Comparison of ENCODE assay signal across 11 cellular contexts in the genomic region with DNA sequence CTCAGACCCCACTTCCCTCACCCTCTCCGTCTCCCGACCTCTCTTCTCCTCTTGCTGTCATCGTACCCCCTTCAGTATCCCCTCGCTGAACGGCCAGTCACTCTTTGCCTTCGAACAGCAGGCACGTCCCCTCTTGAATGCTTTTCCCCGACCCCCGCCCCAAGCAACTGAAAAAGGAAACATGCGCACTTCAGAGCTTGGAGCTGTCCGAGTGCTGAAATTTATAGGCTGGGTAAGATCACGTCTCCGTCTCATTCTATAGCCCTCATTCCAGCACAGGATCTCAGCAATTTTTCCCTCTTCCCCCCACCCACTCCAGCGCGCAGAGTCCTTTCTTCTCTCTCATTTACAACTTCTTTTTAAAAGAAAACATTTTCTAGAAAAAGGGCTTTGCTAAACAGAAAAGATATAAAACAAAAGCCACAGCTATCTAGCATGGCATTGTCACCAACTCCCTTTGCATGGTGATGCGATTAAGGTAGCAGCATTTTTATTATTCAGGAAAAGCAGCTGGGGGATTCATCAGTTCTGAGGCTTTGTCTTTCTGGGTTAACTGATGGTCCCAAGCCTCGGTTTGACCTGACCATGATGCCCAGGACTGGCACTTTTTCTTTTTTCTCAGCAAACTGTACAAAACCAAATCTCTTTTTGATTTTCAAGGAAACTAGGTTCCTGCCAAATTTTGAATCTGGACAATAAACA. TPM values are rescaled to one million over a fixed set of nuclear protein-coding genes. Genes with fewer than 3 reads are reported as not detected.
A peak's percentile ranks its signal among the peaks of the same experiment; 100 is the strongest.
DNase-seq lines count a peak whose midpoint lies in the region; ATAC-seq and TF ChIP-seq lines count a peak whose summit lies in the region.
"Had no signal": no experiment of that assay in that cellular context is flagged by ENCODE, and none has a peak within 500 bp of the region (broad histone marks: within the 10 kb centered on the region; RNA-seq: fewer than 3 reads in every experiment).

TSS of gene GLRA2 (plus strand) at position 249 of the 702 bp plus-strand sequence. CDS start 522 bp downstream, outside the sequence.

- no peaks in the 10 kb centered on the region for H3K36me3 Mint-ChIP-seq in activated T-cell treated with anti-CD3 and anti-CD28 coated beads, Interleukin-2, amount 50 U/mL, for 4 hours (ENCODE audit: insufficient read depth)

- H3K4me1 ChIP-seq in testis, result no peaks in the 10 kb centered on the region
- H3K4me1 ChIP-seq: adrenal gland had no signal

- no peaks in the 10 kb centered on the region for H3K9me3 Mint-ChIP-seq in activated T-cell treated with anti-CD3 and anti-CD28 coated beads, Interleukin-2, amount 50 U/mL, for 4 hours

- H3K4me3 Mint-ChIP-seq in activated T-cell treated with anti-CD3 and anti-CD28 coated beads, Interleukin-2, amount 50 U/mL, for 4 hours, result peak within 1 kb of the TSS; percentile 16

- H3K9me3 ChIP-seq in testis, result no peaks in the 10 kb centered on the region
- H3K9me3 ChIP-seq: adrenal gland had no signal

- TF ChIP-seq POLR2A in testis (IDR thresholded peaks at IDR 0.05), result no peak

- no peak within 1 kb of the TSS for H3K27ac ChIP-seq in testis
- H3K27ac ChIP-seq: adrenal gland, skin epidermis had no signal

- peaks cover 5% of the 10 kb centered on the region for H3K27me3 Mint-ChIP-seq in activated T-cell treated with anti-CD3 and anti-CD28 coated beads, Interleukin-2, amount 50 U/mL, for 4 hours (ENCODE audit: low read depth)

- no peak for DNase-seq in activated T-cell treated with anti-CD3 and anti-CD28 coated beads, Interleukin-2, amount 50 U/mL, for 4 hours
- DNase-seq in activated T-cell treated with anti-CD3 and anti-CD28 coated beads, Interleukin-2, amount 50 U/mL, for 1 hour, result no peak
- peak; percentile 2 for DNase-seq in SW480 (ENCODE audit: low spot score)
- peak; percentile 9 for DNase-seq in iPS DF 19.7 (ENCODE audit: low read depth, low spot score)
- peak; percentile 33 for DNase-seq in testis

- H3K27me3 ChIP-seq in testis, result no peaks in the 10 kb centered on the region

- no peak for ATAC-seq in activated T-cell treated with anti-CD3 and anti-CD28 coated beads, Interleukin-2, amount 50 U/mL, for 4 hours
- ATAC-seq in GM19035 (IDR thresholded peaks at IDR 0.05; ENCODE audit: unreplicated experiment) (no peak), GM19455 (IDR thresholded peaks at IDR 0.05; ENCODE audit: unreplicated experiment) (no peak), HG02852 (IDR thresholded peaks at IDR 0.05; ENCODE audit: unreplicated experiment) (no peak)

- intact Hi-C loops in testis (cut with DNase I; ENCODE audit: low total_unique reads), result no loop called here

- TF ChIP-seq CTCF in testis (IDR thresholded peaks at IDR 0.05), result no peak

- H3K36me3 ChIP-seq in testis (ENCODE audit: low read depth, missing control alignments), result no peaks in the 10 kb centered on the region
- H3K36me3 ChIP-seq: adrenal gland had no signal

- no peak within 1 kb of the TSS for H3K4me3 ChIP-seq in testis
- H3K4me3 ChIP-seq: adrenal gland, skin epidermis had no signal

- peaks cover 2% of the 10 kb centered on the region for H3K4me1 Mint-ChIP-seq in activated T-cell treated with anti-CD3 and anti-CD28 coated beads, Interleukin-2, amount 50 U/mL, for 4 hours (ENCODE audit: low read depth)

- 4% methylated on average over 17 of the region's 17 CpGs for WGBS in testis, 2 donors

RNA-seq across cellular contexts. Expression of gene GLRA2, which starts in this region (rescaled TPM):
- not detected for total RNA-seq in activated T-cell treated with anti-CD3 and anti-CD28 coated beads, Interleukin-2, amount 50 U/mL, for 4 hours
- under 1 TPM in 1 of 2 donors, not detected in 1; 0.31 TPM for total RNA-seq in testis
- not detected for polyA plus RNA-seq in testis (ENCODE audit: insufficient read depth, low read depth, low replicate concordance)
- total RNA-seq: HT1080 had no signal
- polyA plus RNA-seq: adrenal gland had no signal

Comparison
In these comparisons a context has a peak if more than half of its experiments do, and no peak if none do; other contexts are left out.
1. Peak in DNase-seq in testis; RNA of the gene not detected or under 1 TPM.
2. DNase-seq: peak in SW480 (single experiment) and iPS DF 19.7 (single experiment); none in activated T-cell treated with anti-CD3 and anti-CD28 coated beads, Interleukin-2, amount 50 U/mL, for 4 hours (single experiment) and activated T-cell treated with anti-CD3 and anti-CD28 coated beads, Interleukin-2, amount 50 U/mL, for 1 hour (single experiment).